Comparison of ENCODE assay signal across 16 cellular contexts in genomic region chr1:196779093-196779492, GRCh38.
DNase-seq lines count a peak whose midpoint lies in the region; ATAC-seq and TF ChIP-seq lines count a peak whose summit lies in the region.
"Had no signal": no experiment of that assay in that cellular context is flagged by ENCODE, and none has a peak within 500 bp of the region (broad histone marks: within the 10 kb centered on the region; RNA-seq: fewer than 3 reads in every experiment).

No MANE protein-coding gene starts in this region.

- in situ Hi-C loops in astrocyte of the spinal cord (cut with HindIII; ENCODE audit: low sequenced_read_pairs), result no loop called here

- H3K9me3 Mint-ChIP-seq in nephron progenitor cell, result peaks cover 9% of the 10 kb centered on the region

- no peak for ATAC-seq in HG03095 (IDR thresholded peaks at IDR 0.05; ENCODE audit: unreplicated experiment)
- ATAC-seq: HepG2 had no signal

- no peaks in the 10 kb centered on the region for H3K4me1 Mint-ChIP-seq in nephron progenitor cell

- H3K27ac Mint-ChIP-seq in nephron progenitor cell, result no peak overlapping the region

- no peak overlapping the region for H3K4me3 ChIP-seq in astrocyte of the spinal cord (ENCODE audit: low read depth, low read length)
- H3K4me3 ChIP-seq: BLaER1 treated with 17β-estradiol and CSF1 and Interleukin-3, amounts not matched to agents 10 nM and 100 nM had no signal

- no peaks in the 10 kb centered on the region for H3K27me3 Mint-ChIP-seq in nephron progenitor cell (ENCODE audit: low read depth, poor library complexity)

- H3K36me3 Mint-ChIP-seq in nephron progenitor cell (ENCODE audit: low read depth), result no peaks in the 10 kb centered on the region

- H3K4me3 Mint-ChIP-seq in nephron progenitor cell, result no peak overlapping the region

- DNase-seq in DMS 273 (lab: John Stamatoyannopoulos, UW; ENCODE audit: unreplicated experiment) (peak; percentile 4), DMS 273 treated with DMSO at 0.1 percent for 48 hours (lab: John Stamatoyannopoulos, UW) (no peak), Kasumi-1 (lab: John Stamatoyannopoulos, UW) (peak; percentile 3 to 5), astrocyte of the spinal cord (ENCODE audit: low read depth, low spot score) (no peak), nephron progenitor cell (no peak), NCI-H187 (lab: John Stamatoyannopoulos, UW) (no peak), NCI-H1436 treated with DMSO at 0.1 percent for 48 hours (lab: John Stamatoyannopoulos, UW) (no peak)
- DNase-seq: 8988T, GDM1, GOT3, NCI-H146, NCI-H446 treated with DMSO at 0.1 percent for 48 hours, NCI-H774 had no signal

- peak; percentile 2 for TF ChIP-seq CTCF in astrocyte of the spinal cord (IDR thresholded peaks at IDR 0.05; ENCODE audit: low read depth, low read length)
- peak; percentile 9 for TF ChIP-seq CTCF in nephron progenitor cell (IDR thresholded peaks at IDR 0.05)

Comparison
In these comparisons a context has a peak if more than half of its experiments do, and no peak if none do; other contexts are left out.
1. DNase-seq: peak in DMS 273 (single experiment) and Kasumi-1 (2 of 2); none in DMS 273 treated with DMSO at 0.1 percent for 48 hours (single experiment), astrocyte of the spinal cord (single experiment), nephron progenitor cell (single experiment), NCI-H187 (0 of 2) and NCI-H1436 treated with DMSO at 0.1 percent for 48 hours (single experiment).